Comparison of ENCODE assay signal across 1 cellular context in genomic region chr9:121930970-121931369, GRCh38.
TF ChIP-seq lines count a peak whose summit lies in the region.

No MANE protein-coding gene starts in this region.

TF ChIP-seq in HCT116, 20 proteins besides CTCF, POLR2A, EP300 and RAD21 (continued from another document):
- no peak for TF ChIP-seq MAX (IDR thresholded peaks at IDR 0.05)
